In the genomic region with DNA sequence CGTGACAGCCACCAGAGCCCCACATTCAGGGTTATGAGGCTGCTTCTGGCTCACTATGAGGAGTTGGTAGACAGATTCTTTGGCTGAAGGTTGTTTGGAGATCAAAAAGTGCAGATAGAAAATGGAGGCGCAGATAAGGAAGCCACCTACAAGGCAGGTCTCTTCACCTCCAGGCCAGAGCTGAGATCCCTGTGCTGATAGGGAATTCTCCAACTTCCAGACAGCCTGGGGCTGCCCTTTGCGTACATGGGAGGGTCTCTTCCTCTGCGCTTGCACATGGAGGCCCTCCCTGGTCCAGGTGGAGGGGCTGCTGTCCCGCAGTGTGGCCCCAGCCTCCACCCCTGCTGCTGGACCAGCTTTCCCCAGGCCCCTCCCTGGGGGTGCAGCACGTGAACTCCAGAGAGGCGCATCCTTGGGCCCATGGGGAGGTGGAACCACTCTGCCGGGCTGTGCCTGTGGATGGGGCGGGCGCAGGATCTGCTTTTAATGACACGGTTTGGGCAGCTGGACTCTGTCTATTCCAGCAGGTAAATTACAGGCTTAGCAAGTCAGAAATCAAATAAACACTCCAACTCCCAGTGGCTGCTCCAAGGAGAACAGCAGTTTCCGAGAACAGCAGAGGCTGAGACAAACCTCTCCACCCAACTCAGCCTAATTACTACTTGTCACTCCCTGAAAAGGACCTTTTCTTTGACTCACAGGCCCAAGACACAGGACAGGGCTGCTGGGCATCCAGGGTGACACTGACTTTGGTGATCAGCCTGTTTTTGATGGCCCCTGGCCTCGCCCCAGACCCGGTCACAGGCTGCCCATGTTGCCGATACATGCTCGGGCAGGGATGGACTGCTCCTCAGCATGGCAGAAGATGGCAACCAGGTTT, we compare ENCODE assay signal across 18 cellular contexts. TPM values are rescaled to one million over a fixed set of nuclear protein-coding genes. Genes with fewer than 3 reads are reported as not detected.
"Had no signal": no experiment of that assay in that cellular context is flagged by ENCODE, and none has a peak within 500 bp of the region (broad histone marks: within the 10 kb centered on the region; RNA-seq: fewer than 3 reads in every experiment).

No MANE protein-coding gene starts in this region.

- H3K36me3 ChIP-seq: uterus had no signal

- H3K27me3 Mint-ChIP-seq: activated B cell treated with CpG ODN at 0.5 μM for 24 hours; activated CD4-positive, alpha-beta T cell treated with anti-CD3 and anti-CD28 coated beads, Interleukin-2, amount 10 ng/mL, durations not matched to agents 24 days and 14 days; activated naive CD8-positive, alpha-beta T cell treated with anti-CD3 and anti-CD28 coated beads for 36 hours; naive thymus-derived CD8-positive, alpha-beta T cell; T-helper 17 cell had no signal

- H3K9me3 Mint-ChIP-seq: activated B cell treated with CpG ODN at 0.5 μM for 24 hours; activated CD4-positive, alpha-beta T cell treated with anti-CD3 and anti-CD28 coated beads, Interleukin-2, amount 10 ng/mL, durations not matched to agents 24 days and 14 days; activated naive CD8-positive, alpha-beta T cell treated with anti-CD3 and anti-CD28 coated beads for 36 hours; activated T-helper 1 cell treated with anti-CD3 and anti-CD28 coated beads, Interleukin-12 subunit alpha, Interleukin-12 subunit beta, Interleukin-2, Interleukin-4 antibody, amounts not matched to agents 30 ng/mL and 10 ng/mL and 1 ng/mL, durations not matched to agents 14 hours and 24 hours and 36 hours; naive thymus-derived CD8-positive, alpha-beta T cell had no signal

- H3K4me1 ChIP-seq: prostate gland, uterus had no signal

- H3K4me3 ChIP-seq: prostate gland, uterus had no signal

- H3K4me1 Mint-ChIP-seq: activated B cell treated with CpG ODN at 0.5 μM for 24 hours; activated naive CD8-positive, alpha-beta T cell treated with anti-CD3 and anti-CD28 coated beads for 36 hours had no signal

- DNase-seq: activated B cell treated with CpG ODN at 0.5 μM for 24 hours; activated CD4-positive, alpha-beta T cell treated with anti-CD3 and anti-CD28 coated beads, Interleukin-2, amount 10 ng/mL, durations not matched to agents 24 days and 14 days; activated naive CD8-positive, alpha-beta T cell treated with anti-CD3 and anti-CD28 coated beads for 36 hours; amygdala; brain microvascular endothelial cell; cortex of kidney; effector CD4-positive, alpha-beta T cell; hippocampal formation; kidney glomerular epithelial cell; mesenchymal stem cell; naive thymus-derived CD8-positive, alpha-beta T cell; nucleus accumbens; right cardiac atrium; small intestine; T-helper 17 cell; uterus had no signal

- ATAC-seq: naive thymus-derived CD8-positive, alpha-beta T cell; right cardiac atrium; T-helper 17 cell had no signal

- H3K27me3 ChIP-seq: brain microvascular endothelial cell, uterus had no signal

- H3K9me3 ChIP-seq: prostate gland, uterus had no signal

- H3K27ac ChIP-seq: brain microvascular endothelial cell, prostate gland, uterus had no signal

- H3K27ac Mint-ChIP-seq: activated B cell treated with CpG ODN at 0.5 μM for 24 hours; activated CD4-positive, alpha-beta T cell treated with anti-CD3 and anti-CD28 coated beads, Interleukin-2, amount 10 ng/mL, durations not matched to agents 24 days and 14 days; activated naive CD8-positive, alpha-beta T cell treated with anti-CD3 and anti-CD28 coated beads for 36 hours; activated T-helper 1 cell treated with anti-CD3 and anti-CD28 coated beads, Interleukin-12 subunit alpha, Interleukin-12 subunit beta, Interleukin-2, Interleukin-4 antibody, amounts not matched to agents 30 ng/mL and 10 ng/mL and 1 ng/mL, durations not matched to agents 14 hours and 24 hours and 36 hours; naive thymus-derived CD8-positive, alpha-beta T cell; T-helper 17 cell had no signal

- H3K4me3 Mint-ChIP-seq: activated B cell treated with CpG ODN at 0.5 μM for 24 hours; activated CD4-positive, alpha-beta T cell treated with anti-CD3 and anti-CD28 coated beads, Interleukin-2, amount 10 ng/mL, durations not matched to agents 24 days and 14 days; activated naive CD8-positive, alpha-beta T cell treated with anti-CD3 and anti-CD28 coated beads for 36 hours; activated T-helper 1 cell treated with anti-CD3 and anti-CD28 coated beads, Interleukin-12 subunit alpha, Interleukin-12 subunit beta, Interleukin-2, Interleukin-4 antibody, amounts not matched to agents 30 ng/mL and 10 ng/mL and 1 ng/mL, durations not matched to agents 14 hours and 24 hours and 36 hours; naive thymus-derived CD8-positive, alpha-beta T cell; T-helper 17 cell had no signal

RNA-seq across cellular contexts. Expression of gene OXCT2, which starts 12.4 kb away (rescaled TPM):
- total RNA-seq: naive thymus-derived CD8-positive, alpha-beta T cell had no signal
